Comparison of ENCODE assay signal across 1 cellular context in genomic region chr5:173327084-173327947, GRCh38.
TF ChIP-seq lines count a peak whose summit lies in the region.

No MANE protein-coding gene starts in this region.

TF ChIP-seq in K562, 482 proteins besides CTCF, POLR2A, EP300 and RAD21 (continued from another document and continues in another):
- no peak for TF ChIP-seq CUX1 (CRISPR knock-in tag; IDR thresholded peaks at IDR 0.05)
- TF ChIP-seq NUFIP1 (IDR thresholded peaks at IDR 0.05; ENCODE audit: partially characterized antibody) = no peak
- no peak for TF ChIP-seq ELF4 (CRISPR knock-in tag; IDR thresholded peaks at IDR 0.05)
- TF ChIP-seq MEF2A (IDR thresholded peaks at IDR 0.05; ENCODE audit: control insufficient read depth, low read depth, low read length) = no peak
- TF ChIP-seq CREB3 (tag; conservative IDR thresholded peaks at IDR 0.05; ENCODE audit: low read depth) = no peak
- TF ChIP-seq ZNF584 (CRISPR knock-in tag; IDR thresholded peaks at IDR 0.05; ENCODE audit: low read depth) = no peak
- TF ChIP-seq ZNF696 (CRISPR knock-in tag; conservative IDR thresholded peaks at IDR 0.05) = no peak
- no peak for TF ChIP-seq ZNF316 (IDR thresholded peaks at IDR 0.05)
- TF ChIP-seq RAD51 (IDR thresholded peaks at IDR 0.05; ENCODE audit: borderline replicate concordance, low read depth) = no peak
- TF ChIP-seq ZNF274 (IDR thresholded peaks at IDR 0.05; ENCODE audit: borderline replicate concordance, low read depth, low read length) = no peak
- TF ChIP-seq ZNF41 (CRISPR knock-in tag; conservative IDR thresholded peaks at IDR 0.05) = no peak
- peak; percentile 95 for TF ChIP-seq MYC (IDR thresholded peaks at IDR 0.05; ENCODE audit: low read depth, low read length)
- peak; percentile 39 for TF ChIP-seq MYC (CRISPR knock-in tag; IDR thresholded peaks at IDR 0.05; ENCODE audit: borderline replicate concordance, low read depth)
- TF ChIP-seq NFIX (CRISPR knock-in tag; IDR thresholded peaks at IDR 0.05; ENCODE audit: low read depth) = no peak
- TF ChIP-seq TSC22D4 (tag; IDR thresholded peaks at IDR 0.05) = no peak
- no peak for TF ChIP-seq CREB1 (IDR thresholded peaks at IDR 0.05)
- no peak for TF ChIP-seq CREB1 (CRISPR knock-in tag; IDR thresholded peaks at IDR 0.05)
- TF ChIP-seq SUPT5H (IDR thresholded peaks at IDR 0.05) = no peak
- TF ChIP-seq MCM3 (IDR thresholded peaks at IDR 0.05) = no peak
- no peak for TF ChIP-seq ZNF282 (CRISPR knock-in tag; IDR thresholded peaks at IDR 0.05)
- TF ChIP-seq DEAF1 (CRISPR knock-in tag; IDR thresholded peaks at IDR 0.05) = no peak
- no peak for TF ChIP-seq FOXM1 (IDR thresholded peaks at IDR 0.05; ENCODE audit: low read depth)
- TF ChIP-seq FOXM1 (CRISPR knock-in tag; IDR thresholded peaks at IDR 0.05; ENCODE audit: low read depth) = no peak; the same call in 1 of the 2 replicates
- no peak for TF ChIP-seq ZNF408 (CRISPR knock-in tag; IDR thresholded peaks at IDR 0.05; ENCODE audit: low read depth)
- TF ChIP-seq CCNT2 (IDR thresholded peaks at IDR 0.05; ENCODE audit: borderline replicate concordance, extremely low read depth, insufficient read length, low read depth, low read length) = peak; percentile 42
- no peak for TF ChIP-seq TAF15 (IDR thresholded peaks at IDR 0.05; ENCODE audit: low read depth, low read length)
- TF ChIP-seq THRB (CRISPR knock-in tag; conservative IDR thresholded peaks at IDR 0.05) = no peak
- no peak; the same call in 1 of the 2 replicates for TF ChIP-seq FOXP4 (CRISPR knock-in tag; IDR thresholded peaks at IDR 0.05; ENCODE audit: borderline replicate concordance)
- TF ChIP-seq CAMTA2 (CRISPR knock-in tag; conservative IDR thresholded peaks at IDR 0.05) = no peak
- TF ChIP-seq ELK1 (CRISPR knock-in tag; IDR thresholded peaks at IDR 0.05) = no peak
- TF ChIP-seq PTTG1 (tag; IDR thresholded peaks at IDR 0.05; ENCODE audit: low read depth) = no peak
- no peak for TF ChIP-seq RHOXF2B (CRISPR knock-in tag; conservative IDR thresholded peaks at IDR 0.05)
- TF ChIP-seq CTBP1 (IDR thresholded peaks at IDR 0.05; ENCODE audit: borderline replicate concordance) = no peak
- TF ChIP-seq SAP30 (IDR thresholded peaks at IDR 0.05; ENCODE audit: borderline replicate concordance, insufficient read depth, low read depth, low read length, poor library complexity, severe bottlenecking) = no peak
- TF ChIP-seq TRIM28 (IDR thresholded peaks at IDR 0.05) = no peak
- no peak for TF ChIP-seq SNRNP70 (optimal IDR thresholded peaks at IDR 0.05; ENCODE audit: low read depth, low read length)
- TF ChIP-seq ATF6 (CRISPR knock-in tag; IDR thresholded peaks at IDR 0.05) = peak; percentile 27; the same call in 1 of the 2 replicates
- peak; percentile 49 for TF ChIP-seq CXXC5 (CRISPR knock-in tag; IDR thresholded peaks at IDR 0.05)
- TF ChIP-seq ZNF77 (CRISPR knock-in tag; IDR thresholded peaks at IDR 0.05) = no peak
- TF ChIP-seq ZFX (CRISPR knock-in tag; IDR thresholded peaks at IDR 0.05) = peak; percentile 48
- no peak for TF ChIP-seq GTF3C2 (IDR thresholded peaks at IDR 0.05; ENCODE audit: borderline replicate concordance, extremely low read depth, insufficient read length)
- TF ChIP-seq ARID3B (CRISPR knock-in tag; IDR thresholded peaks at IDR 0.05; ENCODE audit: borderline replicate concordance) = no peak
- TF ChIP-seq DDX20 (tag; IDR thresholded peaks at IDR 0.05; ENCODE audit: low read depth) = no peak
- no peak for TF ChIP-seq KAT8 (IDR thresholded peaks at IDR 0.05; ENCODE audit: low read depth)
- no peak for TF ChIP-seq ZNF224 (CRISPR knock-in tag; IDR thresholded peaks at IDR 0.05)
- TF ChIP-seq ZNF324 (CRISPR knock-in tag; IDR thresholded peaks at IDR 0.05) = no peak
- no peak for TF ChIP-seq POLR2AphosphoS5 (IDR thresholded peaks at IDR 0.05; ENCODE audit: control insufficient read depth, insufficient read depth, low read depth, low read length)
- no peak for TF ChIP-seq MAFG (tag; conservative IDR thresholded peaks at IDR 0.05)
- TF ChIP-seq PHB (CRISPR knock-in tag; IDR thresholded peaks at IDR 0.05) = no peak
- TF ChIP-seq ATF7 (IDR thresholded peaks at IDR 0.05) = no peak
- no peak for TF ChIP-seq NELFE (IDR thresholded peaks at IDR 0.05; ENCODE audit: insufficient read depth, insufficient read length)
- TF ChIP-seq SRSF1 (IDR thresholded peaks at IDR 0.05; ENCODE audit: low read depth, low read length) = no peak
- TF ChIP-seq MED1 (CRISPR knock-in tag; IDR thresholded peaks at IDR 0.05; ENCODE audit: borderline replicate concordance) = no peak
